ENCODE assay signal across 14 cellular contexts in the genomic region with DNA sequence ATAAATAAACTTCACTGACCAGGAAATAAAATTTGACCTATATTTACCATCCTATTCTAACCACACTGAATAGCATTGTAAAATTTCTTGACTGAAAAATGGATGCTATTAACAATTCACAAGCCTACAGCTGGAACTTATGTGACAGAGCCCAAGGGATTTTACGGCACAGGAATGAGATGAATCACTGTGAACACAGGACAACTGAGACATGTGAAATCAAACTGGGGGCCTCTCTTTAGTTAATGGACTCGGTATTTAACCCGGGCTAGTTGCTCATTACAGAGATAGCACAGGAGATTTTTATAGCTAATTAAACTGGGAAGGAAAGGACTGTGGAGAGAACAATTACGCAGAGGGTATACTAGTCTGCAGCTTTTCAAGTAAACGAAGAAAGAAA.
DNase-seq lines count a peak whose midpoint lies in the region; ATAC-seq and TF ChIP-seq lines count a peak whose summit lies in the region.
"Had no signal": no experiment of that assay in that cellular context is flagged by ENCODE, and none has a peak within 500 bp of the region (broad histone marks: within the 10 kb centered on the region; RNA-seq: fewer than 3 reads in every experiment).

No MANE protein-coding gene starts in this region.

- no peak overlapping the region for H3K14ac ChIP-seq in mesenchymal stem cell (ENCODE audit: low read length in 2 of 2)

- H3K9ac ChIP-seq in mesenchymal stem cell (ENCODE audit: low read length) = no peak overlapping the region

- H4K91ac ChIP-seq in mesenchymal stem cell (ENCODE audit: low read length) = no peak overlapping the region

- no peak overlapping the region for H2AFZ ChIP-seq in mesenchymal stem cell (ENCODE audit: low read depth, low read length)

- peaks cover 5% of the 10 kb centered on the region for H3K4me1 ChIP-seq in mesenchymal stem cell (ENCODE audit: control insufficient read depth, insufficient read depth, low read depth, low read length)
- H3K4me1 ChIP-seq: adrenal gland, vagina had no signal

- no peaks in the 10 kb centered on the region for H3K27me3 ChIP-seq in mesenchymal stem cell (ENCODE audit: control insufficient read depth in 1 of 2, insufficient read depth in 1 of 2, low read length in 2 of 2)
- H3K27me3 ChIP-seq: adrenal gland, BE2C, dorsolateral prefrontal cortex, vagina had no signal

- H2BK15ac ChIP-seq in mesenchymal stem cell (ENCODE audit: low read depth, poor library complexity, severe bottlenecking) = no peak overlapping the region

- ATAC-seq in GM21360 (IDR thresholded peaks at IDR 0.05; ENCODE audit: unreplicated experiment) = no peak
- ATAC-seq: left cardiac atrium had no signal

- H2BK5ac ChIP-seq in mesenchymal stem cell (ENCODE audit: low read depth, low read length, poor library complexity, severe bottlenecking) = no peak overlapping the region

- no peaks in the 10 kb centered on the region for H3K9me3 ChIP-seq in mesenchymal stem cell (ENCODE audit: control insufficient read depth, low read length)
- H3K9me3 ChIP-seq: BE2C, vagina had no signal

- peaks cover 0 to 10% of the 10 kb centered on the region in 2 experiments for H3K36me3 ChIP-seq in mesenchymal stem cell (ENCODE audit: control insufficient read depth in 1 of 2, insufficient read depth in 2 of 2, low read depth in 1 of 2, low read length in 2 of 2)
- H3K36me3 ChIP-seq: adrenal gland, BE2C, vagina had no signal

- H3K18ac ChIP-seq in mesenchymal stem cell (ENCODE audit: low read depth in 1 of 2, low read length in 2 of 2) = no peak overlapping the region

- no peak overlapping the region for H2AK5ac ChIP-seq in mesenchymal stem cell (ENCODE audit: low read length, severe bottlenecking)

- no peak for TF ChIP-seq CTCF in LNCaP clone FGC (IDR thresholded peaks at IDR 0.05; ENCODE audit: control insufficient read depth, extremely low read depth, insufficient read depth)
- TF ChIP-seq CTCF in epithelial cell of esophagus (IDR thresholded peaks at IDR 0.05; ENCODE audit: insufficient read depth, low read depth, low read length, missing control alignments) = no peak

- H3K4me3 ChIP-seq in LNCaP clone FGC (ENCODE audit: low read depth, low read length) (no peak overlapping the region), epithelial cell of esophagus (ENCODE audit: low read length) (no peak overlapping the region), mesenchymal stem cell (ENCODE audit: insufficient read depth in 1 of 2, low read depth in 1 of 2, low read length in 2 of 2) (no peak overlapping the region)
- H3K4me3 ChIP-seq: adrenal gland, dorsolateral prefrontal cortex, vagina had no signal

- H4K8ac ChIP-seq in mesenchymal stem cell (ENCODE audit: low read length) = no peak overlapping the region

- no peak overlapping the region for H3K23ac ChIP-seq in mesenchymal stem cell (ENCODE audit: low read length in 2 of 2)

- H3K27ac ChIP-seq in mesenchymal stem cell (ENCODE audit: low read length, poor library complexity, severe bottlenecking) = peak overlapping the region; percentile 69
- H3K27ac ChIP-seq: adrenal gland, dorsolateral prefrontal cortex, vagina had no signal

- H3K4ac ChIP-seq in mesenchymal stem cell (ENCODE audit: low read depth in 1 of 2, low read length in 2 of 2) = no peak overlapping the region

- peak overlapping the region; percentile 47 for H3K4me2 ChIP-seq in mesenchymal stem cell (ENCODE audit: low read length, poor library complexity, severe bottlenecking)

- 35% methylated on average over 3 of the region's 5 CpGs for WGBS in mesenchymal stem cell

- H2BK120ac ChIP-seq in mesenchymal stem cell (ENCODE audit: low read depth, low read length) = no peak overlapping the region

- H3K79me1 ChIP-seq in mesenchymal stem cell (replicated peaks; ENCODE audit: low read length, poor library complexity, severe bottlenecking) = no peaks in the 10 kb centered on the region

- DNase-seq in AG08395 (ENCODE audit: low spot score) (peak; percentile 5), LNCaP clone FGC (ENCODE audit: low read depth) (peak; percentile 47), epithelial cell of esophagus (ENCODE audit: low read depth) (peak; percentile 30), mesenchymal stem cell (peak; percentile 20), middle frontal gyrus (ENCODE audit: extremely low spot score, low spot score) (no peak), GOT3 (lab: John Stamatoyannopoulos, UW) (no peak), SHP77 (lab: John Stamatoyannopoulos, UW) (no peak)
- DNase-seq: adrenal gland, BE2C, dorsolateral prefrontal cortex, H7, left cardiac atrium had no signal

- no peak overlapping the region for H2BK12ac ChIP-seq in mesenchymal stem cell (ENCODE audit: low read length in 2 of 2)

Comparison
In these comparisons a context has a peak if more than half of its experiments do, and no peak if none do; other contexts are left out.
1. DNase-seq: peak in AG08395 (single experiment), LNCaP clone FGC (single experiment), epithelial cell of esophagus (single experiment) and mesenchymal stem cell (single experiment); none in middle frontal gyrus (single experiment), GOT3 (single experiment) and SHP77 (0 of 2).